In genomic region chr3:106824856-106825255, GRCh38 we compare ENCODE assay signal across 8 cellular contexts.
DNase-seq lines count a peak whose midpoint lies in the region; ATAC-seq and TF ChIP-seq lines count a peak whose summit lies in the region.

No MANE protein-coding gene starts in this region.

- H3K4me3 ChIP-seq in astrocyte of the cerebellum (ENCODE audit: low read depth, low read length), result no peak overlapping the region

- peak overlapping the region; percentile 58 for H3K27ac Mint-ChIP-seq in mesothelial cell of epicardium

- in situ Hi-C loops in astrocyte of the cerebellum (cut with HindIII; ENCODE audit: low sequenced_read_pairs), result no loop called here

- H3K27me3 Mint-ChIP-seq in mesothelial cell of epicardium (ENCODE audit: low read depth), result no peaks in the 10 kb centered on the region

- H3K4me3 Mint-ChIP-seq in mesothelial cell of epicardium, result no peak overlapping the region

- peaks cover 52% of the 10 kb centered on the region for H3K4me1 Mint-ChIP-seq in mesothelial cell of epicardium

- DNase-seq in Daoy (ENCODE audit: low read depth) (peak; percentile 52), astrocyte of the cerebellum (ENCODE audit: low read depth) (peak; percentile 82), mesothelial cell of epicardium (ENCODE audit: low spot score in 2 of 2, unreplicated experiment in 2 of 2) (no peak), NCI-H1694 treated with DMSO at 0.1 percent for 48 hours (lab: John Stamatoyannopoulos, UW) (no peak), superior temporal gyrus (ENCODE audit: extremely low spot score) (no peak)

- H3K9me3 Mint-ChIP-seq in mesothelial cell of epicardium, result no peaks in the 10 kb centered on the region

- H3K36me3 Mint-ChIP-seq in mesothelial cell of epicardium, result no peaks in the 10 kb centered on the region

- ATAC-seq in HG03432 (IDR thresholded peaks at IDR 0.05; ENCODE audit: unreplicated experiment) (peak; percentile 65), GM18873 (IDR thresholded peaks at IDR 0.05; ENCODE audit: low FRiP score, unreplicated experiment) (no peak), GM21528 (IDR thresholded peaks at IDR 0.05; ENCODE audit: low FRiP score, unreplicated experiment) (no peak)

- peak; percentile 48 for TF ChIP-seq CTCF in astrocyte of the cerebellum (IDR thresholded peaks at IDR 0.05; ENCODE audit: low read depth, low read length, missing control alignments)
- no peak for TF ChIP-seq CTCF in mesothelial cell of epicardium (IDR thresholded peaks at IDR 0.05; ENCODE audit: unreplicated experiment)

Comparison
In these comparisons a context has a peak if more than half of its experiments do, and no peak if none do; other contexts are left out.
1. DNase-seq: peak in Daoy (single experiment) and astrocyte of the cerebellum (single experiment); none in mesothelial cell of epicardium (0 of 2), NCI-H1694 treated with DMSO at 0.1 percent for 48 hours (single experiment) and superior temporal gyrus (single experiment).